12 cellular contexts compared by ENCODE assay signal in the genomic region with DNA sequence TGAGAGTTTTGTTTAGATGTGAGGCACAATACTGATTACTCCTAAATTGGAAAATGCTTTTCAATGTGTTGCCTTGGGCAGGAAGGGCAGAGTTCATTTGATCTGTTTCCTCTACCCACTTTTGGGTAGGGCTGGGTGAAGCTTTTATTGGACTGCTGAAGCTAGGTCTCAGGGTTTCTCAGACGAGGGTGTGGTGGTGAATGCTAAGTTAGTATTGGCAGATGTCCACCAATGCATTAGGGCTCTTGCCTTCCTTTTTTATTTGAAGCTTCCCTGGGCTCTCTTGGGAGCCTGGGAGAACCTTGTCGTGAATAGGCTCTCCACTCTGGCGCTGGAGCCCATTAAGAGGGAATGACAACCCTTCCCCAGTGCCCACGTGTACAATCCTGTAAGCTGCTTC. TPM values are rescaled to one million over a fixed set of nuclear protein-coding genes. Genes with fewer than 3 reads are reported as not detected.
DNase-seq lines count a peak whose midpoint lies in the region; ATAC-seq and TF ChIP-seq lines count a peak whose summit lies in the region.
"Had no signal": no experiment of that assay in that cellular context is flagged by ENCODE, and none has a peak within 500 bp of the region (broad histone marks: within the 10 kb centered on the region; RNA-seq: fewer than 3 reads in every experiment).

No MANE protein-coding gene starts in this region.

- no peak overlapping the region for H2AFZ ChIP-seq in ACC112 (ENCODE audit: low read length, unreplicated experiment)

- H3K79me2 ChIP-seq in ACC112 (ENCODE audit: control insufficient read depth, insufficient read depth, low read length, unreplicated experiment): peaks cover 22% of the 10 kb centered on the region

- no peaks in the 10 kb centered on the region for H3K9me3 Mint-ChIP-seq in mesothelial cell of epicardium
- H3K9me3 Mint-ChIP-seq in CD4-positive, alpha-beta T cell: no peaks in the 10 kb centered on the region
- H3K9me3 Mint-ChIP-seq: T-helper 2 cell treated with Interferon-gamma antibody and Interleukin-4, amounts not matched to agents 5 μg/mL and 100 μg/mL, for 36 hours had no signal

- H3K4me3 ChIP-seq in ACC112 (ENCODE audit: low read depth, low read length) (no peak overlapping the region), HEK293 (ENCODE audit: low read depth, low read length) (no peak overlapping the region), dorsolateral prefrontal cortex (peak overlapping the region in 1 of 59 donors; percentile 3)
- H3K4me3 ChIP-seq: spleen had no signal

- no peaks in the 10 kb centered on the region for H3K4me1 Mint-ChIP-seq in mesothelial cell of epicardium
- H3K4me1 Mint-ChIP-seq in CD4-positive, alpha-beta T cell (ENCODE audit: low read depth): peaks cover 16% of the 10 kb centered on the region

- no peak for ATAC-seq in CD4-positive, alpha-beta T cell (ENCODE audit: poor library complexity)
- ATAC-seq in GM21619 (IDR thresholded peaks at IDR 0.05; ENCODE audit: unreplicated experiment): no peak
- ATAC-seq in HG02588 (IDR thresholded peaks at IDR 0.05; ENCODE audit: unreplicated experiment): no peak

- no peaks in the 10 kb centered on the region for H3K27me3 Mint-ChIP-seq in mesothelial cell of epicardium (ENCODE audit: low read depth)
- no peaks in the 10 kb centered on the region for H3K27me3 Mint-ChIP-seq in CD4-positive, alpha-beta T cell

- POLR2A ChIA-PET in HEK293 (lab: Yijun Ruan, JAX): interaction anchor here (0.6 kb wide), 1 partner anchor 263 kb away, joined by 3 read pairs; no protein-coding TSS in a partner anchor
- POLR2A ChIA-PET in CD4-positive, alpha-beta T cell (lab: Charles Lee): interaction anchor here (1.5 kb wide), 1 partner anchor 20 kb away, joined by 4 read pairs; no protein-coding TSS in a partner anchor

- H3K9me3 ChIP-seq in HEK293 (ENCODE audit: control insufficient read depth, insufficient read depth, low read depth, low read length): no peaks in the 10 kb centered on the region
- no peaks in the 10 kb centered on the region for H3K9me3 ChIP-seq in CD4-positive, alpha-beta T cell (ENCODE audit: control insufficient read depth, low read length)
- H3K9me3 ChIP-seq: spleen had no signal

- H3K27ac ChIP-seq in ACC112 (ENCODE audit: low read depth, low read length): peak overlapping the region; percentile 21; the same call in 1 of the 2 replicates
- no peak overlapping the region for H3K27ac ChIP-seq in HEK293 (ENCODE audit: extremely low read depth, low read depth, low read length)
- peak overlapping the region in 35 of 59 donors; percentile 0 to 69 (median 34) for H3K27ac ChIP-seq in dorsolateral prefrontal cortex
- no peak overlapping the region for H3K27ac ChIP-seq in CD4-positive, alpha-beta T cell (ENCODE audit: low read depth, low read length)

- no peak for DNase-seq in dorsolateral prefrontal cortex
- no peak for DNase-seq in mesothelial cell of epicardium (ENCODE audit: low spot score in 2 of 2, unreplicated experiment in 2 of 2)
- DNase-seq in CD4-positive, alpha-beta T cell: no peak
- DNase-seq in HuH-7 (ENCODE audit: low spot score): no peak
- DNase-seq: activated CD8-positive, alpha-beta memory T cell treated with anti-CD3 and anti-CD28 coated beads, Interleukin-2, amount 50 U/mL, for 4 hours; NCI-H187; spleen had no signal

- CTCF ChIA-PET in HEK293 (lab: Yijun Ruan, JAX): no interaction called here
- CTCF ChIA-PET in CD4-positive, alpha-beta T cell (lab: Charles Lee): no interaction called here

- intact Hi-C loops in dorsolateral prefrontal cortex (cut with DNase I): no loop called here
- intact Hi-C loops in CD4-positive, alpha-beta T cell (cut with DNase I, micrococcal nuclease): no loop called here

- H3K36me3 ChIP-seq in ACC112 (ENCODE audit: insufficient read depth, low read length): peaks cover 49% of the 10 kb centered on the region
- peaks cover 34 to 77% of the 10 kb centered on the region in 2 experiments for H3K36me3 ChIP-seq in HEK293 (ENCODE audit: control insufficient read depth in 2 of 2, insufficient read depth in 1 of 2, low read length in 2 of 2)

- peaks cover 50% of the 10 kb centered on the region for H3K36me3 Mint-ChIP-seq in mesothelial cell of epicardium
- peaks cover 88% of the 10 kb centered on the region for H3K36me3 Mint-ChIP-seq in CD4-positive, alpha-beta T cell (ENCODE audit: low read depth)

- H3K27me3 ChIP-seq in ACC112 (ENCODE audit: insufficient read depth, low read length): no peaks in the 10 kb centered on the region
- no peaks in the 10 kb centered on the region for H3K27me3 ChIP-seq in dorsolateral prefrontal cortex
- H3K27me3 ChIP-seq in CD4-positive, alpha-beta T cell (ENCODE audit: control insufficient read depth, insufficient read depth, low read length): no peaks in the 10 kb centered on the region
- H3K27me3 ChIP-seq: spleen had no signal

- TF ChIP-seq CTCF in HEK293 (tag by site-specific recombination; IDR thresholded peaks at IDR 0.05): no peak
- TF ChIP-seq CTCF in dorsolateral prefrontal cortex (IDR thresholded peaks at IDR 0.05 in 54 of 56, conservative IDR thresholded peaks at IDR 0.05 in 2 of 56; ENCODE audit: low read depth in 1 of 56, partially characterized antibody in 56 of 56): no peak
- TF ChIP-seq CTCF in mesothelial cell of epicardium (IDR thresholded peaks at IDR 0.05; ENCODE audit: unreplicated experiment): no peak
- no peak for TF ChIP-seq CTCF in CD4-positive, alpha-beta T cell (IDR thresholded peaks at IDR 0.05)

- H3K4me1 ChIP-seq in ACC112 (ENCODE audit: control insufficient read depth, insufficient read depth, low read length, unreplicated experiment) (peaks cover 14% of the 10 kb centered on the region), HEK293 (ENCODE audit: control insufficient read depth, insufficient read depth, low read length) (no peaks in the 10 kb centered on the region)

- H3K4me3 Mint-ChIP-seq in mesothelial cell of epicardium: no peak overlapping the region
- no peak overlapping the region for H3K4me3 Mint-ChIP-seq in CD4-positive, alpha-beta T cell
- H3K4me3 Mint-ChIP-seq: T-helper 2 cell treated with Interferon-gamma antibody and Interleukin-4, amounts not matched to agents 5 μg/mL and 100 μg/mL, for 36 hours had no signal

- peak overlapping the region; percentile 25 for H3K27ac Mint-ChIP-seq in mesothelial cell of epicardium
- H3K27ac Mint-ChIP-seq in CD4-positive, alpha-beta T cell: no peak overlapping the region
- H3K27ac Mint-ChIP-seq: T-helper 2 cell treated with Interferon-gamma antibody and Interleukin-4, amounts not matched to agents 5 μg/mL and 100 μg/mL, for 36 hours had no signal

TF ChIP-seq in HEK293, 187 proteins besides CTCF, POLR2A, EP300 and RAD21:
- peak; percentile 57; the same call in 1 of the 2 replicates for TF ChIP-seq KLF1 (tag by site-specific recombination; IDR thresholded peaks at IDR 0.05)
- TF ChIP-seq ZNF785 (tag by site-specific recombination; IDR thresholded peaks at IDR 0.05): no peak
- TF ChIP-seq KLF10 (tag by site-specific recombination; IDR thresholded peaks at IDR 0.05): no peak

RNA-seq across cellular contexts. Expression of gene SPTAN1, which starts 23.1 kb away (rescaled TPM):
- 1,000 to 10,000 TPM in 93 of 120 experiments, 100 to 1,000 TPM in 27; 588 to 1,376 (median 1,110) TPM for total RNA-seq in dorsolateral prefrontal cortex
- 441 to 458 TPM (median 442 TPM) in 3 replicates for total RNA-seq in mesothelial cell of epicardium
- 100 to 1,000 TPM; 386 to 392 TPM for total RNA-seq in CD4-positive, alpha-beta T cell

Comparison
In these comparisons a context has a peak if more than half of its experiments do, and no peak if none do; other contexts are left out.
1. H3K27ac ChIP-seq: peak in ACC112 (single experiment) and dorsolateral prefrontal cortex (35 of 59); none in HEK293 (single experiment) and CD4-positive, alpha-beta T cell (single experiment).